In the genomic region with DNA sequence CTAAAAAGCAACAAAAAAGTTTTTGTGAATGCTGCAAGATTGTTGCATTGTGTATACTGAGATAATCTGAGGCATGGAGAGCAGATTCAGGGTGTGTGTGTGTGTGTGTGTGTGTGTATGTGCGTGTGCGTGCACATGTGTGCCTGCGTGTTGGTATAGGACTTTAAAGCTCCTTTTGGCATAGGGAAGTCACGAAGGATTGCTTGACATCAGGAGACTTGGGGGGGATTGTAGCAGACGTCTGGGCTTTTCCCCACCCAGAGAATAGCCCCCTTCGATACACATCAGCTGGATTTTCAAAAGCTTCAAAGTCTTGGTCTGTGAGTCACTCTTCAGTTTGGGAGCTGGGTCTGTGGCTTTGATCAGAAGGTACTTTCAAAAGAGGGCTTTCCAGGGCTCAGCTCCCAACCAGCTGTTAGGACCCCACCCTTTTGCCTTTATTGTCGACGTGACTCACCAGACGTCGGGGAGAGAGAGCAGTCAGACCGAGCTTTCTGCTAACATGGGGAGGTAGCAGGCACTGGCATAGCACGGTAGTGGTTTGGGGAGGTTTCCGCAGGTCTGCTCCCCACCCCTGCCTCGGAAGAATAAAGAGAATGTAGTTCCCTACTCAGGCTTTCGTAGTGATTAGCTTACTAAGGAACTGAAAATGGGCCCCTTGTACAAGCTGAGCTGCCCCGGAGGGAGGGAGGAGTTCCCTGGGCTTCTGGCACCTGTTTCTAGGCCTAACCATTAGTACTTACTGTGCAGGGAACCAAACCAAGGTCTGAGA, we compare ENCODE assay signal across 8 cellular contexts. TPM values are rescaled to one million over a fixed set of nuclear protein-coding genes. Genes with fewer than 3 reads are reported as not detected.
DNase-seq lines count a peak whose midpoint lies in the region; ATAC-seq, FAIRE-seq and TF ChIP-seq lines count a peak whose summit lies in the region.

No MANE protein-coding gene starts in this region.

- H3K4me3 Mint-ChIP-seq in T-helper 17 cell: peak overlapping the region; percentile 91

- intact Hi-C loops in lower leg skin (cut with DNase I; ENCODE audit: low total_unique reads): loop anchor here (5.0 kb wide), 1 partner anchor 38 kb away; no protein-coding TSS in a partner anchor

- peaks cover 43% of the 10 kb centered on the region for H3K4me1 ChIP-seq in A549

- no peaks in the 10 kb centered on the region for H3K27me3 Mint-ChIP-seq in T-helper 17 cell

- H3K4me2 ChIP-seq in A549: peak overlapping the region; percentile 93

- DNase-seq in A549 (ENCODE audit: low read depth in 1 of 2, low spot score in 1 of 2) (peak in 1 of 2 experiments; percentile 75), T-helper 17 cell (peak; percentile 48 to 80 (median 59)), astrocyte of the hippocampus (ENCODE audit: low read depth, low spot score) (peak; percentile 93), lower leg skin (ENCODE audit: low spot score in 2 of 2) (peak; percentile 78 to 92), NCI-H1048 (lab: John Stamatoyannopoulos, UW) (no peak)
- DNase-seq in stimulated activated CD8-positive, alpha-beta memory T cell treated with anti-CD3 and anti-CD28 coated beads, Interleukin-15, amount 100 ng/mL, for 48 hours (ENCODE audit: low read depth in 2 of 2): peak; percentile 76 to 79

- ATAC-seq in A549 (no peak), GM19023 (IDR thresholded peaks at IDR 0.05; ENCODE audit: unreplicated experiment) (peak; percentile 43), HG03342 (IDR thresholded peaks at IDR 0.05; ENCODE audit: unreplicated experiment) (peak; percentile 56), T-helper 17 cell (peak; percentile 60)

- 4% methylated on average over 16 of the region's 16 CpGs for WGBS in A549 (ENCODE audit: missing lambda C conversion rate)
- 5 to 9% methylated on average over 16 of the region's 16 CpGs for WGBS in lower leg skin, 2 donors

- peak in 1 of 2 experiments; percentile 40; a peak in 2 of 5 replicates for TF ChIP-seq EP300 in A549 (IDR thresholded peaks at IDR 0.05)

- FAIRE-seq in A549 (lab: Jason Lieb, UNC): no peak

- CTCF ChIA-PET in A549 (lab: Yijun Ruan, JAX): interaction anchor here (1.0 to 17.8 kb wide), 9 partner anchors 7 to 327 kb away, joined by 3 to 602 read pairs (median 19); no protein-coding TSS in a partner anchor

- H3K4me1 Mint-ChIP-seq in T-helper 17 cell: peaks cover 47% of the 10 kb centered on the region

- POLR2A ChIA-PET in A549 (lab: Yijun Ruan, JAX): interaction anchor here (1.7 to 13.9 kb wide), 6 partner anchors 30 to 272 kb away, joined by 4 to 367 read pairs (median 11); no protein-coding TSS in a partner anchor

- H3K9me3 ChIP-seq in A549: no peaks in the 10 kb centered on the region
- H3K9me3 ChIP-seq in T-helper 17 cell (ENCODE audit: control insufficient read depth, low read length, poor library complexity, severe bottlenecking): no peaks in the 10 kb centered on the region

- TF ChIP-seq RAD21 in A549 (conservative IDR thresholded peaks at IDR 0.05 in 1 of 2, IDR thresholded peaks at IDR 0.05 in 1 of 2): 0 out of 5 replicates have a peak, but pooled peaks of 1 of the 2 experiments have one; percentile 13

- TF ChIP-seq CTCF in A549 (IDR thresholded peaks at IDR 0.05): no peak
- TF ChIP-seq CTCF in lower leg skin (IDR thresholded peaks at IDR 0.05): no peak

- peak overlapping the region; percentile 88 for H3K4me3 ChIP-seq in A549
- peak overlapping the region; percentile 1 for H3K4me3 ChIP-seq in lower leg skin (ENCODE audit: low read depth, poor library complexity, severe bottlenecking)

- TF ChIP-seq POLR2A in A549 (IDR thresholded peaks at IDR 0.05; ENCODE audit: low read length): no peak
- no peak for TF ChIP-seq POLR2A in lower leg skin (IDR thresholded peaks at IDR 0.05)

- peak overlapping the region; percentile 98 for H3K27ac Mint-ChIP-seq in T-helper 17 cell

- H3K27ac ChIP-seq in A549: peak overlapping the region; percentile 96 to 98

- peaks cover 10% of the 10 kb centered on the region for H3K36me3 Mint-ChIP-seq in T-helper 17 cell (ENCODE audit: low read depth)

TF ChIP-seq in A549, 52 proteins besides CTCF, POLR2A, EP300 and RAD21 (continues in another document):
- TF ChIP-seq POLR2AphosphoS2 (conservative IDR thresholded peaks at IDR 0.05; ENCODE audit: low read length): peak; percentile 93
- no peak for TF ChIP-seq RFX5 (IDR thresholded peaks at IDR 0.05)
- TF ChIP-seq GATA3 (IDR thresholded peaks at IDR 0.05; ENCODE audit: borderline replicate concordance): no peak; the same call in none of the 2 replicates
- no peak for TF ChIP-seq SMC3 (IDR thresholded peaks at IDR 0.05)
- no peak for TF ChIP-seq SREBF2 (IDR thresholded peaks at IDR 0.05)
- TF ChIP-seq HDAC2 (IDR thresholded peaks at IDR 0.05): no peak
- no peak for TF ChIP-seq ZNF302 (CRISPR knock-in tag; IDR thresholded peaks at IDR 0.05)
- TF ChIP-seq PHF8 (IDR thresholded peaks at IDR 0.05; ENCODE audit: borderline replicate concordance, low read depth): no peak
- TF ChIP-seq, protein P1, sequence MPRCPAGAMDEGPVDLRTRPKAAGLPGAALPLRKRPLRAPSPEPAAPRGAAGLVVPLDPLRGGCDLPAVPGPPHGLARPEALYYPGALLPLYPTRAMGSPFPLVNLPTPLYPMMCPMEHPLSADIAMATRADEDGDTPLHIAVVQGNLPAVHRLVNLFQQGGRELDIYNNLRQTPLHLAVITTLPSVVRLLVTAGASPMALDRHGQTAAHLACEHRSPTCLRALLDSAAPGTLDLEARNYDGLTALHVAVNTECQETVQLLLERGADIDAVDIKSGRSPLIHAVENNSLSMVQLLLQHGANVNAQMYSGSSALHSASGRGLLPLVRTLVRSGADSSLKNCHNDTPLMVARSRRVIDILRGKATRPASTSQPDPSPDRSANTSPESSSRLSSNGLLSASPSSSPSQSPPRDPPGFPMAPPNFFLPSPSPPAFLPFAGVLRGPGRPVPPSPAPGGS (IDR thresholded peaks at IDR 0.05): no peak
- TF ChIP-seq JUNB (IDR thresholded peaks at IDR 0.05): 0 out of 2 replicates have a peak, but pooled peaks have one; percentile 40
- peak; percentile 60; the same call in 1 of the 2 replicates for TF ChIP-seq EHF (CRISPR knock-in tag; IDR thresholded peaks at IDR 0.05)
- no peak for TF ChIP-seq RNF2 (IDR thresholded peaks at IDR 0.05; ENCODE audit: borderline replicate concordance, low read depth)
- TF ChIP-seq FOSB (CRISPR knock-in tag; IDR thresholded peaks at IDR 0.05): peak; percentile 72
- 0 out of 2 replicates have a peak, but pooled peaks have one; percentile 21 for TF ChIP-seq TP53 (CRISPR knock-in tag; IDR thresholded peaks at IDR 0.05)
- TF ChIP-seq CHD4 (IDR thresholded peaks at IDR 0.05; ENCODE audit: borderline replicate concordance): no peak
- no peak for TF ChIP-seq ZC3H11A (IDR thresholded peaks at IDR 0.05)
- no peak for TF ChIP-seq NR3C1 (IDR thresholded peaks at IDR 0.05)
- TF ChIP-seq, protein P2, sequence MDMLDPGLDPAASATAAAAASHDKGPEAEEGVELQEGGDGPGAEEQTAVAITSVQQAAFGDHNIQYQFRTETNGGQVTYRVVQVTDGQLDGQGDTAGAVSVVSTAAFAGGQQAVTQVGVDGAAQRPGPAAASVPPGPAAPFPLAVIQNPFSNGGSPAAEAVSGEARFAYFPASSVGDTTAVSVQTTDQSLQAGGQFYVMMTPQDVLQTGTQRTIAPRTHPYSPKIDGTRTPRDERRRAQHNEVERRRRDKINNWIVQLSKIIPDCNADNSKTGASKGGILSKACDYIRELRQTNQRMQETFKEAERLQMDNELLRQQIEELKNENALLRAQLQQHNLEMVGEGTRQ (IDR thresholded peaks at IDR 0.05): no peak; the same call in 1 of the 2 replicates
- TF ChIP-seq, protein P3, sequence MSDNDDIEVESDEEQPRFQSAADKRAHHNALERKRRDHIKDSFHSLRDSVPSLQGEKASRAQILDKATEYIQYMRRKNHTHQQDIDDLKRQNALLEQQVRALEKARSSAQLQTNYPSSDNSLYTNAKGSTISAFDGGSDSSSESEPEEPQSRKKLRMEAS (IDR thresholded peaks at IDR 0.05): peak; percentile 45; the same call in 1 of the 2 replicates
- peak; percentile 32; the same call in 1 of the 2 replicates for TF ChIP-seq FOSL2 (IDR thresholded peaks at IDR 0.05)
- peak; percentile 78 for TF ChIP-seq FOSL2 (CRISPR knock-in tag; IDR thresholded peaks at IDR 0.05)
- TF ChIP-seq HOXB5 (CRISPR knock-in tag; IDR thresholded peaks at IDR 0.05): no peak
- TF ChIP-seq NPAS2 (CRISPR knock-in tag; IDR thresholded peaks at IDR 0.05; ENCODE audit: borderline replicate concordance): no peak
- TF ChIP-seq RCOR1 (IDR thresholded peaks at IDR 0.05; ENCODE audit: low read depth, low read length): no peak
- no peak for TF ChIP-seq MAZ (IDR thresholded peaks at IDR 0.05; ENCODE audit: borderline replicate concordance, low read depth, low read length)
- TF ChIP-seq BHLHE40 (IDR thresholded peaks at IDR 0.05; ENCODE audit: low read depth, low read length): no peak
- TF ChIP-seq HEYL (CRISPR knock-in tag; IDR thresholded peaks at IDR 0.05): no peak
- TF ChIP-seq, protein P4, sequence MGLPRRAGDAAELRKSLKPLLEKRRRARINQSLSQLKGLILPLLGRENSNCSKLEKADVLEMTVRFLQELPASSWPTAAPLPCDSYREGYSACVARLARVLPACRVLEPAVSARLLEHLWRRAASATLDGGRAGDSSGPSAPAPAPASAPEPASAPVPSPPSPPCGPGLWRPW (IDR thresholded peaks at IDR 0.05): no peak
- TF ChIP-seq KDM5A (IDR thresholded peaks at IDR 0.05): no peak
- TF ChIP-seq MAFK (IDR thresholded peaks at IDR 0.05; ENCODE audit: partially characterized antibody): no peak
- no peak for TF ChIP-seq ESRRA (IDR thresholded peaks at IDR 0.05; ENCODE audit: borderline replicate concordance, low read length)
- peak; percentile 57 for TF ChIP-seq TFCP2L1 (CRISPR knock-in tag; IDR thresholded peaks at IDR 0.05)
- TF ChIP-seq ZFP36 (IDR thresholded peaks at IDR 0.05; ENCODE audit: borderline replicate concordance, partially characterized antibody): no peak
- TF ChIP-seq CBX8 (IDR thresholded peaks at IDR 0.05): no peak
- no peak for TF ChIP-seq CHD2 (IDR thresholded peaks at IDR 0.05; ENCODE audit: low read length, partially characterized antibody)
- no peak for TF ChIP-seq CEBPB (IDR thresholded peaks at IDR 0.05)

RNA-seq across cellular contexts. Expression of a gene that starts 4.7 kb away (rescaled TPM):
- polyA plus RNA-seq in A549 (2011; rRNA removed) (160 and 171 TPM in 2 replicates), A549 (2017; fragmentation: RNase III; extraction: RNeasy Plus Mini Kit Qiagen cat#74134 plus additional on column Dnase treatment) (65.7 to 105 TPM (median 102 TPM) in 3 replicates)
- polyA plus RNA-seq in A549 (2012; cell fraction: cytosol; rRNA removed): 90.0 and 114 TPM in 2 replicates
- polyA plus RNA-seq in A549 (2012; cell fraction: nucleus; rRNA removed): 210 and 265 TPM in 2 replicates
- 221 and 248 TPM in 2 replicates for polyA minus RNA-seq in A549 (2011; rRNA and poly(A)+ RNA removed)
- total RNA-seq in T-helper 17 cell (100 to 1,000 TPM; 295 to 329 TPM), lower leg skin (100 to 1,000 TPM in 3 of 4 donors, 10 to 100 TPM in 1; 69.9 to 178 (median 143) TPM)

Comparison
In these comparisons a context has a peak if more than half of its experiments do, and no peak if none do; other contexts are left out.
1. ATAC-seq: peak in GM19023 (single experiment), HG03342 (single experiment) and T-helper 17 cell (single experiment); none in A549 (0 of 2).